In genomic region chr14:103512701-103513611, GRCh38 we compare ENCODE assay signal across 8 cellular contexts. TPM values are rescaled to one million over a fixed set of nuclear protein-coding genes. Genes with fewer than 3 reads are reported as not detected.
DNase-seq lines count a peak whose midpoint lies in the region; ATAC-seq and TF ChIP-seq lines count a peak whose summit lies in the region.

No MANE protein-coding gene starts in this region.

- H3K27me3 ChIP-seq in BLaER1 = no peaks in the 10 kb centered on the region
- H3K27me3 ChIP-seq in lung (ENCODE audit: control insufficient read depth, insufficient read depth) = no peaks in the 10 kb centered on the region
- H3K27me3 ChIP-seq in transverse colon = no peaks in the 10 kb centered on the region

- H3K9me3 ChIP-seq in BLaER1 (no peaks in the 10 kb centered on the region), lung (ENCODE audit: control insufficient read depth in 2 of 2, insufficient read depth in 1 of 2, low read length in 1 of 2) (no peaks in the 10 kb centered on the region), transverse colon (no peaks in the 10 kb centered on the region)

- DNase-seq in NCI-H1694 treated with DMSO at 0.1 percent for 48 hours (lab: John Stamatoyannopoulos, UW) (peak; percentile 100), cerebellar cortex (ENCODE audit: low spot score) (peak; percentile 84), lung (ENCODE audit: low spot score) (peak; percentile 82), transverse colon (peak; percentile 69), H4 (ENCODE audit: low spot score) (no peak), NOMO-1 (lab: John Stamatoyannopoulos, UW; ENCODE audit: unreplicated experiment in 2 of 2) (no peak)

- ATAC-seq in lung (ENCODE audit: insufficient read depth, low FRiP score) (peak; percentile 71), HG02798 (IDR thresholded peaks at IDR 0.05; ENCODE audit: poor library complexity, unreplicated experiment) (no peak)

- WGBS in lung, 2 donors = 42 to 74% methylated on average over 25 of the region's 25 CpGs
- WGBS in transverse colon (ENCODE audit: low coverage in 1 of 2), 2 donors = 50 to 51% methylated on average over 3 to 24 of the region's 25 CpGs

- peak overlapping the region; percentile 29 for H3K4me2 ChIP-seq in BLaER1

- peak overlapping the region; percentile 11; the same call in 1 of the 2 replicates for H3K27ac ChIP-seq in BLaER1
- H3K27ac ChIP-seq in lung (ENCODE audit: low read depth in 1 of 2, low read length in 1 of 2) = peak overlapping the region; percentile 26 to 89
- H3K27ac ChIP-seq in transverse colon = peak overlapping the region; percentile 73 to 79 (median 76)

- H3K4me3 ChIP-seq in BLaER1 = no peak overlapping the region
- no peak overlapping the region for H3K4me3 ChIP-seq in lung
- no peak overlapping the region for H3K4me3 ChIP-seq in transverse colon

- intact Hi-C loops in transverse colon (cut with DNase I; ENCODE audit: low total_unique reads) = no loop called here

- peak; percentile 43 for TF ChIP-seq POLR2A in transverse colon (IDR thresholded peaks at IDR 0.05)

- TF ChIP-seq CTCF in lung (IDR thresholded peaks at IDR 0.05; ENCODE audit: control extremely low read depth, extremely low read depth) (no peak), transverse colon (IDR thresholded peaks at IDR 0.05) (no peak)

- H4K20me1 ChIP-seq in BLaER1 = no peaks in the 10 kb centered on the region; the same call in 1 of the 2 replicates

- peaks cover 58% of the 10 kb centered on the region for H3K4me1 ChIP-seq in BLaER1
- peaks cover 0 to 8% of the 10 kb centered on the region in 2 donors for H3K4me1 ChIP-seq in lung (ENCODE audit: control insufficient read depth in 2 of 2, insufficient read depth in 2 of 2, low read length in 2 of 2)
- peaks cover 11 to 22% (median 18%) of the 10 kb centered on the region in 4 donors for H3K4me1 ChIP-seq in transverse colon

- peak overlapping the region; percentile 25; the same call in 1 of the 2 replicates for H3K9ac ChIP-seq in BLaER1

- no peak for TF ChIP-seq EP300 in transverse colon (IDR thresholded peaks at IDR 0.05; ENCODE audit: low read depth)

- H3K36me3 ChIP-seq in BLaER1 (peaks cover 31% of the 10 kb centered on the region), lung (ENCODE audit: control insufficient read depth in 2 of 2, insufficient read depth in 2 of 2, low read length in 2 of 2) (peaks cover 0 to 13% of the 10 kb centered on the region in 2 donors), transverse colon (no peaks in the 10 kb centered on the region)

- in situ Hi-C loops in transverse colon (cut with MboI; ENCODE audit: low pct_ligation_motif_present in 1 of 4, low pct_unique_long_range_greater_than_20kb in 1 of 4, low sequenced_read_pairs in 3 of 4) = no loop called here

RNA-seq across cellular contexts. Expression of gene CKB, which starts 9.7 kb away (rescaled TPM):
- 100 to 1,000 TPM; 265 to 356 TPM for total RNA-seq in lung
- polyA plus RNA-seq in lung = 100 to 1,000 TPM; 111 to 289 TPM
- 1,000 to 10,000 TPM in 3 of 4 donors, 100 to 1,000 TPM in 1; 504 to 5,877 (median 3,263) TPM for total RNA-seq in transverse colon
- 47.1 and 52.4 TPM in 2 replicates for total RNA-seq in H4 (2014; rRNA removed; shearing (Covaris generic))

RNA-seq across cellular contexts. Expression of gene TRMT61A, which starts 16.0 kb away (rescaled TPM):
- total RNA-seq in lung (10 to 100 TPM; 11.9 to 15.2 TPM), transverse colon (10 to 100 TPM; 12.2 to 38.2 (median 14.1) TPM)
- polyA plus RNA-seq in lung = 10 to 100 TPM; 16.8 to 21.5 TPM
- 5.8 and 6.8 TPM in 2 replicates for total RNA-seq in H4 (2014; rRNA removed; shearing (Covaris generic))

RNA-seq across cellular contexts. Expression of gene BAG5, which starts 49.5 kb away (rescaled TPM):
- total RNA-seq in lung (10 to 100 TPM; 24.8 to 26.0 TPM), transverse colon (10 to 100 TPM; 10.8 to 26.3 (median 23.9) TPM)
- 10 to 100 TPM in 1 of 2 donors, 1 to 10 TPM in 1; 8.7 to 12.3 TPM for polyA plus RNA-seq in lung
- 11.3 and 18.5 TPM in 2 replicates for total RNA-seq in H4 (2014; rRNA removed; shearing (Covaris generic))

RNA-seq across cellular contexts. Expression of gene COA8, which starts 49.8 kb away (rescaled TPM):
- total RNA-seq in lung (10 to 100 TPM; 39.4 to 39.6 TPM), transverse colon (10 to 100 TPM in 2 of 4 donors, 1 to 10 TPM in 1, not detected in 1; 1.5 to 17.1 (median 15.2) TPM)
- polyA plus RNA-seq in lung = 10 to 100 TPM; 30.6 to 59.8 TPM
- total RNA-seq in H4 (2014; rRNA removed; shearing (Covaris generic)) = 21.7 and 22.3 TPM in 2 replicates

Comparison
In these comparisons a context has a peak if more than half of its experiments do, and no peak if none do; other contexts are left out.
1. H3K27ac ChIP-seq: peak in every context shown above with its lines; median percentile 76 in transverse colon; 58 in lung; 11 in BLaER1.
2. DNase-seq: peak in NCI-H1694 treated with DMSO at 0.1 percent for 48 hours (single experiment), cerebellar cortex (single experiment), lung (single experiment) and transverse colon (single experiment); none in H4 (single experiment) and NOMO-1 (0 of 2).